9 cellular contexts compared by ENCODE assay signal in the genomic region with DNA sequence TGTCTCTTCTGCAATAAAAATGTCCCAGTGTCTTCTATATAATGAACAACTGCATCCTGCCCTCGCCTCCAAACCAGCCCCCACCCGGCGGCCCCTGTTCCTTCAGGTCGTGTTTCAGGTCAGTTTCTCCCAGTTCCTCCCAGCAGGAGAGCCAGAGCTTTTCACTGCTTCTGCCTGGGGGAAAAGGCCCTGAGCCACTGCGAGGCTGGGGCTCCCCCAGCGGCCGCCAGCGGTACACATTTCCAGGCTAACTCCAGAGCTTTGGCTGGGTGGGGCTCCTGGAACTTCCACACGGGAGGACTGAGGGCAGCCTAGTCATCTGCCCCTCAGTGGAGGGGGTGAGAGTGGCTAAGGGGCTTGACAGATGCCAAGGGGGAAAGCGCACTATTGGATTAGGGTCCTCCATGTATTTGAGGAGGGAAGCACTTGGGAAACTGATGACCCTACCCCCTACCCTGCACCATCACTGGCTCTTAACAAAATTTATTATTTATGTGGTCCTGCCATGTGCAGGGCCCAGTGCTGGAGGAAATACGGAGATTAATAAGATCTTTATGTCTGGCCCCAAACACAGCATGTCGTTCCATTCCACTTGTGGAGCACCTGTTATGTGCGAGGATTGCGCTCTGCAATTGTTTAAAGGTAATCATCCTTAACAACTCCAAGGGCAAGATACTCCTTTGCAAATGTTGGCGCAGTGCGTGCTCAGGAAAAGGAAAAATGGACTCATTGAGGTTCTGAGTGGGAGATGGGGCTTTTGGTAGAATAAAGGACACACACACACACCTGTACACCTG. TPM values are rescaled to one million over a fixed set of nuclear protein-coding genes. Genes with fewer than 3 reads are reported as not detected.
DNase-seq lines count a peak whose midpoint lies in the region; ATAC-seq and TF ChIP-seq lines count a peak whose summit lies in the region.
"Had no signal": no experiment of that assay in that cellular context is flagged by ENCODE, and none has a peak within 500 bp of the region (broad histone marks: within the 10 kb centered on the region; RNA-seq: fewer than 3 reads in every experiment).

No MANE protein-coding gene starts in this region.

- no peaks in the 10 kb centered on the region for H3K79me2 ChIP-seq in OCI-LY1 (ENCODE audit: insufficient read depth, low read length)

- no peak overlapping the region for H3K4me2 ChIP-seq in OCI-LY1 (ENCODE audit: low read length)

- no peak overlapping the region for H3K4me3 ChIP-seq in OCI-LY1 (ENCODE audit: low read depth, low read length, poor library complexity, severe bottlenecking)
- no peak overlapping the region for H3K4me3 ChIP-seq in adrenal gland
- H3K4me3 ChIP-seq in left ventricle myocardium inferior = no peak overlapping the region
- H3K4me3 ChIP-seq: skin epidermis had no signal

- H3F3A ChIP-seq in OCI-LY1 (ENCODE audit: insufficient read depth, low read length) = no peaks in the 10 kb centered on the region

- H3K27ac ChIP-seq in OCI-LY1 (ENCODE audit: low read depth, low read length, poor library complexity, severe bottlenecking) (no peak overlapping the region), adrenal gland (no peak overlapping the region), left ventricle myocardium inferior (replicated peaks) (no peak overlapping the region)
- H3K27ac ChIP-seq: skin epidermis had no signal

- WGBS in adrenal gland, 4 donors = 31 to 35% (median 34%) methylated on average over 16 of the region's 16 CpGs

- H4K20me1 ChIP-seq in OCI-LY1 (ENCODE audit: insufficient read depth, low read length) = no peaks in the 10 kb centered on the region

- H3K4me1 ChIP-seq in OCI-LY1 (ENCODE audit: insufficient read depth, low read length, severe bottlenecking) = no peaks in the 10 kb centered on the region
- no peaks in the 10 kb centered on the region for H3K4me1 ChIP-seq in adrenal gland (replicated peaks in 1 of 2)
- H3K4me1 ChIP-seq in left ventricle myocardium inferior = peaks cover 17% of the 10 kb centered on the region

- H3K27me3 ChIP-seq in OCI-LY1 (ENCODE audit: insufficient read depth, low read length) (peaks cover 12% of the 10 kb centered on the region), adrenal gland (peaks cover 6% of the 10 kb centered on the region), left ventricle myocardium inferior (ENCODE audit: low read depth) (peaks cover 22% of the 10 kb centered on the region)

- ATAC-seq in GM19324 (IDR thresholded peaks at IDR 0.05; ENCODE audit: low FRiP score, unreplicated experiment) = peak; percentile 58

- intact Hi-C loops in adrenal gland (cut with DNase I) (loop anchor here in 1 of 2 donors (5.0 kb wide), 1 partner anchor 285 kb away; no protein-coding TSS in a partner anchor), left ventricle myocardium inferior (cut with micrococcal nuclease) (no loop called here)

- H3K9me3 ChIP-seq in OCI-LY1 (ENCODE audit: low read length) (0 out of 2 replicates have a peak, but pooled peaks cover 1% of the 10 kb centered on the region), adrenal gland (replicated peaks in 1 of 3) (no peaks in the 10 kb centered on the region), left ventricle myocardium inferior (replicated peaks) (no peaks in the 10 kb centered on the region)

- H3K9me2 ChIP-seq in OCI-LY1 (ENCODE audit: low read depth, low read length) = no peaks in the 10 kb centered on the region

- DNase-seq in COLO829 (ENCODE audit: low spot score) = peak; percentile 77
- DNase-seq in HT1080 (ENCODE audit: low read depth) = peak; percentile 72
- DNase-seq in adrenal gland = peak; percentile 52 to 80 (median 72)
- peak; percentile 68 for DNase-seq in left ventricle myocardium inferior
- DNase-seq in renal cortical epithelial cell (ENCODE audit: low read depth) = peak; percentile 57
- DNase-seq in effector CD8-positive, alpha-beta T cell (lab: John Stamatoyannopoulos, UW) = no peak

- H3K36me3 ChIP-seq in OCI-LY1 (ENCODE audit: insufficient read depth, low read length) (no peaks in the 10 kb centered on the region), adrenal gland (replicated peaks in 1 of 2) (no peaks in the 10 kb centered on the region), left ventricle myocardium inferior (no peaks in the 10 kb centered on the region)

- TF ChIP-seq CTCF in OCI-LY1 (IDR thresholded peaks at IDR 0.05; ENCODE audit: low read length) (peak; percentile 81), adrenal gland (IDR thresholded peaks at IDR 0.05) (peak; percentile 84 to 94 (median 88)), left ventricle myocardium inferior (IDR thresholded peaks at IDR 0.05; ENCODE audit: borderline replicate concordance) (peak; percentile 96)

- no peak overlapping the region for H3K9ac ChIP-seq in OCI-LY1 (ENCODE audit: low read length)

- TF ChIP-seq POLR2A in adrenal gland (IDR thresholded peaks at IDR 0.05) = no peak

- H2AFZ ChIP-seq in OCI-LY1 (ENCODE audit: low read length) = no peak overlapping the region

RNA-seq across cellular contexts. Expression of gene CYS1, which starts 17.3 kb away (rescaled TPM):
- 0.05 and 0.10 TPM in 2 replicates for total RNA-seq in HT1080 (2014; rRNA removed; shearing (Covaris generic))
- polyA plus RNA-seq in HT1080 (2015; cell fraction: cytosol; rRNA removed) = 0.06 and 0.09 TPM in 2 replicates
- 0.16 TPM in 1 of 2 replicates, not detected in the other for polyA plus RNA-seq in HT1080 (2015; cell fraction: nucleus; rRNA removed)
- total RNA-seq in adrenal gland (1 to 10 TPM in 6 of 8 donors, under 1 TPM in 2; 0.18 to 3.6 (median 1.6) TPM), left ventricle myocardium inferior (3.3 TPM), renal cortical epithelial cell (34.2 and 223 TPM in 2 replicates)
- 1 to 10 TPM in 1 of 3 donors, under 1 TPM in 2; 0.05 to 1.1 (median 0.48) TPM for polyA plus RNA-seq in adrenal gland

RNA-seq across cellular contexts. Expression of gene RRM2, which starts 25.0 kb away (rescaled TPM):
- total RNA-seq in HT1080 (2014; rRNA removed; shearing (Covaris generic)) = 98.1 and 195 TPM in 2 replicates
- polyA plus RNA-seq in HT1080 (2015; cell fraction: cytosol; rRNA removed) = 144 and 151 TPM in 2 replicates
- 165 and 180 TPM in 2 replicates for polyA plus RNA-seq in HT1080 (2015; cell fraction: nucleus; rRNA removed)
- total RNA-seq in adrenal gland (1 to 10 TPM; 2.0 to 6.5 (median 3.8) TPM), left ventricle myocardium inferior (2.1 TPM), renal cortical epithelial cell (3.4 and 17.9 TPM in 2 replicates)
- 1 to 10 TPM in 2 of 3 donors, under 1 TPM in 1; 0.67 to 7.5 (median 2.9) TPM for polyA plus RNA-seq in adrenal gland

RNA-seq across cellular contexts. Expression of gene KLF11, which starts 54.2 kb away (rescaled TPM):
- 2.9 and 3.7 TPM in 2 replicates for total RNA-seq in HT1080 (2014; rRNA removed; shearing (Covaris generic))
- polyA plus RNA-seq in HT1080 (2015; cell fraction: cytosol; rRNA removed) = 6.3 and 7.4 TPM in 2 replicates
- polyA plus RNA-seq in HT1080 (2015; cell fraction: nucleus; rRNA removed) = 4.1 and 5.1 TPM in 2 replicates
- total RNA-seq in adrenal gland (10 to 100 TPM; 20.9 to 75.7 (median 29.5) TPM), left ventricle myocardium inferior (20.8 TPM), renal cortical epithelial cell (8.2 and 16.2 TPM in 2 replicates)
- polyA plus RNA-seq in adrenal gland = 10 to 100 TPM in 1 of 3 donors, 1 to 10 TPM in 2; 6.8 to 21.5 (median 8.5) TPM
